12 cellular contexts compared by ENCODE assay signal in genomic region chr6:144351338-144351737, GRCh38.
A peak's percentile ranks its signal among the peaks of the same experiment; 100 is the strongest.
DNase-seq lines count a peak whose midpoint lies in the region; ATAC-seq, FAIRE-seq and TF ChIP-seq lines count a peak whose summit lies in the region.
"Had no signal": no experiment of that assay in that cellular context is flagged by ENCODE, and none has a peak within 500 bp of the region (broad histone marks: within the 10 kb centered on the region; RNA-seq: fewer than 3 reads in every experiment).

No MANE protein-coding gene starts in this region.

- BruUV-seq in endothelial cell of umbilical vein (replicated peaks; lab: Mats Ljungman, UMichigan) = no TSS peak

- peak overlapping the region in 1 of 3 experiments; percentile 74 for H3K4me3 ChIP-seq in endothelial cell of umbilical vein (replicated peaks in 1 of 3; ENCODE audit: insufficient read depth in 1 of 3, low read depth in 1 of 3, low read length in 3 of 3)
- no peak overlapping the region for H3K4me3 ChIP-seq in sigmoid colon

- peaks cover 80% of the 10 kb centered on the region for H3K79me2 ChIP-seq in endothelial cell of umbilical vein (ENCODE audit: control insufficient read depth, insufficient read depth, low read length)

- H3K36me3 Mint-ChIP-seq in T-cell = peaks cover 19% of the 10 kb centered on the region

- H3K9me3 Mint-ChIP-seq in T-cell = peaks cover 0 to 4% (median 0%) of the 10 kb centered on the region in 3 donors

- peaks cover 87 to 92% (median 89%) of the 10 kb centered on the region in 3 donors for H3K4me1 Mint-ChIP-seq in T-cell

- H3K27me3 ChIP-seq in endothelial cell of umbilical vein (ENCODE audit: control insufficient read depth in 2 of 2, insufficient read depth in 2 of 2, low read length in 2 of 2) (no peaks in the 10 kb centered on the region), sigmoid colon (no peaks in the 10 kb centered on the region)

- H3K9me3 ChIP-seq in endothelial cell of umbilical vein (replicated peaks; ENCODE audit: control insufficient read depth, insufficient read depth, low read length) (no peaks in the 10 kb centered on the region), sigmoid colon (no peaks in the 10 kb centered on the region)

- peak overlapping the region; percentile 95 for H3K4me2 ChIP-seq in endothelial cell of umbilical vein (ENCODE audit: insufficient read depth, low read length)

- CTCF ChIA-PET in T-cell (lab: Charles Lee) = interaction anchor here in 1 of 2 donors (0.8 kb wide), 1 partner anchor 67 kb away, joined by 3 read pairs; no protein-coding TSS in a partner anchor
- CTCF ChIA-PET in endothelial cell of umbilical vein (lab: Charles Lee) = interaction anchor here (0.8 to 1.4 kb wide), 4 partner anchors 10 to 131 kb away, joined by 3 to 5 read pairs (median 3); no protein-coding TSS in a partner anchor

- H3K27ac Mint-ChIP-seq in T-cell = peak overlapping the region; percentile 92 to 96

- H3K27ac ChIP-seq in endothelial cell of umbilical vein (ENCODE audit: insufficient read depth, low read depth, low read length) (peak overlapping the region; percentile 90), sigmoid colon (peak overlapping the region in 3 of 4 donors; percentile 5 to 44 (median 22))

- H3K9ac ChIP-seq in endothelial cell of umbilical vein (replicated peaks; ENCODE audit: extremely low read depth, insufficient read depth, low read length) = peak overlapping the region; percentile 81

- H3K4me1 ChIP-seq in endothelial cell of umbilical vein (ENCODE audit: control insufficient read depth, extremely low read depth, insufficient read depth, low read length) = peaks cover 58% of the 10 kb centered on the region
- peaks cover 0 to 19% (median 14%) of the 10 kb centered on the region in 4 donors for H3K4me1 ChIP-seq in sigmoid colon

- TF ChIP-seq EP300 in sigmoid colon (IDR thresholded peaks at IDR 0.05) = no peak

- no peaks in the 10 kb centered on the region for H3K27me3 Mint-ChIP-seq in T-cell

- ATAC-seq in T-cell (replicated peaks in 1 of 4) (peak; percentile 13 to 40 (median 28)), GM21447 (IDR thresholded peaks at IDR 0.05; ENCODE audit: unreplicated experiment) (no peak)

- no peak for TF ChIP-seq CTCF in endothelial cell of umbilical vein (IDR thresholded peaks at IDR 0.05; ENCODE audit: extremely low read depth in 1 of 2, insufficient read depth in 1 of 2, low read depth in 1 of 2, low read length in 2 of 2)
- TF ChIP-seq CTCF in sigmoid colon (IDR thresholded peaks at IDR 0.05) = no peak

- POLR2A ChIA-PET in T-cell (lab: Charles Lee) = interaction anchor here (0.5 to 1.1 kb wide), 2 partner anchors 25 to 255 kb away, joined by 3 read pairs; no protein-coding TSS in a partner anchor
- POLR2A ChIA-PET in endothelial cell of umbilical vein (lab: Charles Lee) = no interaction called here

- intact Hi-C loops in endothelial cell of umbilical vein (cut with micrococcal nuclease) (loop anchor here (2.0 kb wide), 1 partner anchor 131 kb away; no protein-coding TSS in a partner anchor), sigmoid colon (cut with DNase I) (no loop called here)

- TF ChIP-seq POLR2A in GM12891 (IDR thresholded peaks at IDR 0.05; ENCODE audit: low read depth, low read length) (no peak), endothelial cell of umbilical vein (IDR thresholded peaks at IDR 0.05; ENCODE audit: low read depth, low read length) (no peak), sigmoid colon (IDR thresholded peaks at IDR 0.05) (no peak)

- H3K36me3 ChIP-seq in endothelial cell of umbilical vein (ENCODE audit: control insufficient read depth in 2 of 2, extremely low read depth in 1 of 2, insufficient read depth in 2 of 2, low read length in 2 of 2) (no peaks in the 10 kb centered on the region), sigmoid colon (no peaks in the 10 kb centered on the region)

- peak overlapping the region; percentile 20 for H2AFZ ChIP-seq in endothelial cell of umbilical vein (ENCODE audit: low read depth, low read length)

- WGBS in sigmoid colon, 2 donors = 60 to 86% methylated on average over 4 of the region's 4 CpGs

- FAIRE-seq in GM12891 (lab: Jason Lieb, UNC) (peak; percentile 20), endothelial cell of umbilical vein (lab: Jason Lieb, UNC) (peak; percentile 61)
- FAIRE-seq: urothelium cell line had no signal

- H4K20me1 ChIP-seq in endothelial cell of umbilical vein (replicated peaks; ENCODE audit: control insufficient read depth, extremely low read depth, insufficient read depth, low read length) = peaks cover 3% of the 10 kb centered on the region

- no peak for DNase-seq in GM12891 (ENCODE audit: insufficient read length, low spot score)
- peak in 7 of 34 experiments; percentile 18 to 48 (median 29) for DNase-seq in T-cell
- DNase-seq in endothelial cell of umbilical vein (ENCODE audit: low read depth, low spot score) = no peak
- no peak for DNase-seq in sigmoid colon
- DNase-seq in dermis blood vessel endothelial cell = no peak
- DNase-seq in NCI-H69 (lab: John Stamatoyannopoulos, UW) = no peak
- DNase-seq: EL; MV-4-11; NCI-H526 treated with DMSO at 0.1 percent for 48 hours; stimulated activated CD4-positive, alpha-beta T cell treated with anti-CD3 and anti-CD28 coated beads, Interleukin-4, amount 100 ng/mL, for 4 hours had no signal

- H3K9me1 ChIP-seq in endothelial cell of umbilical vein (replicated peaks; ENCODE audit: control insufficient read depth, extremely low read depth, insufficient read depth, low read length) = no peaks in the 10 kb centered on the region

- peak overlapping the region; percentile 67 to 80 (median 76) for H3K4me3 Mint-ChIP-seq in T-cell

- dilution Hi-C loops in endothelial cell of umbilical vein (cut with MboI; ENCODE audit: extremely low pct_ligation_motif_present, low sequenced_read_pairs) = no loop called here

TF ChIP-seq in GM12891, 5 proteins besides CTCF, POLR2A, EP300 and RAD21:
- TF ChIP-seq POU2F2 (IDR thresholded peaks at IDR 0.05; ENCODE audit: low read depth, low read length) = no peak
- no peak for TF ChIP-seq TAF1 (IDR thresholded peaks at IDR 0.05; ENCODE audit: low read depth, low read length)
- TF ChIP-seq PAX5 (IDR thresholded peaks at IDR 0.05; ENCODE audit: insufficient read depth, low read length, severe bottlenecking) = no peak
- no peak for TF ChIP-seq SPI1 (IDR thresholded peaks at IDR 0.05; ENCODE audit: low read depth, low read length)
- TF ChIP-seq POLR2AphosphoS5 (IDR thresholded peaks at IDR 0.05; ENCODE audit: low read depth, low read length) = no peak

TF ChIP-seq in endothelial cell of umbilical vein, 7 proteins besides CTCF, POLR2A, EP300 and RAD21:
- TF ChIP-seq GATA2 (IDR thresholded peaks at IDR 0.05; ENCODE audit: insufficient read depth, insufficient read length, low read depth, low read length) (peak; percentile 30), FOS (IDR thresholded peaks at IDR 0.05; ENCODE audit: borderline replicate concordance, insufficient read depth, low read length) (no peak)
